In genomic region chr11:8688414-8689362, GRCh38 we compare ENCODE assay signal across 1 cellular context.
TF ChIP-seq lines count a peak whose summit lies in the region.

No MANE protein-coding gene starts in this region.

TF ChIP-seq in HepG2, 621 proteins besides CTCF, POLR2A, EP300 and RAD21 (continued from another document and continues in another):
- TF ChIP-seq ARID5B (CRISPR knock-in tag; IDR thresholded peaks at IDR 0.05) (peak; percentile 66), MTA3 (CRISPR knock-in tag; IDR thresholded peaks at IDR 0.05) (no peak), NFE2 (CRISPR knock-in tag; IDR thresholded peaks at IDR 0.05) (no peak), ZKSCAN5 (CRISPR knock-in tag; IDR thresholded peaks at IDR 0.05) (no peak), EEA1 (CRISPR knock-in tag; IDR thresholded peaks at IDR 0.05; ENCODE audit: borderline replicate concordance) (no peak), HNRNPH1 (optimal IDR thresholded peaks at IDR 0.05; ENCODE audit: low read depth, low read length) (no peak), HOXD1 (CRISPR knock-in tag; IDR thresholded peaks at IDR 0.05) (peak; percentile 82; the same call in 1 of the 2 replicates), ZSCAN5A (CRISPR knock-in tag; IDR thresholded peaks at IDR 0.05; ENCODE audit: borderline replicate concordance) (peak; percentile 74; the same call in 1 of the 2 replicates), ISX (CRISPR knock-in tag; conservative IDR thresholded peaks at IDR 0.05) (peak; percentile 74; the same call in 1 of the 2 replicates), ZNF512 (CRISPR knock-in tag; IDR thresholded peaks at IDR 0.05) (no peak), ZBED4 (CRISPR knock-in tag; IDR thresholded peaks at IDR 0.05; ENCODE audit: borderline replicate concordance) (peak; percentile 36; the same call in 1 of the 2 replicates), BCLAF1 (IDR thresholded peaks at IDR 0.05) (no peak), ELF1 (CRISPR knock-in tag; IDR thresholded peaks at IDR 0.05) (peak; percentile 98), ZNF614 (CRISPR knock-in tag; IDR thresholded peaks at IDR 0.05; ENCODE audit: borderline replicate concordance) (peak; percentile 88), KDM6A (CRISPR knock-in tag; IDR thresholded peaks at IDR 0.05; ENCODE audit: low read depth) (no peak), NKX3-1 (CRISPR knock-in tag; IDR thresholded peaks at IDR 0.05) (peak; percentile 81), PAXIP1 (CRISPR knock-in tag; conservative IDR thresholded peaks at IDR 0.05) (peak; percentile 62), ZBTB14 (CRISPR knock-in tag; IDR thresholded peaks at IDR 0.05) (peak; percentile 55), TOPORS (CRISPR knock-in tag; IDR thresholded peaks at IDR 0.05) (peak; percentile 74; the same call in 1 of the 2 replicates), NFAT5 (CRISPR knock-in tag; IDR thresholded peaks at IDR 0.05) (peak; percentile 83; the same call in 1 of the 2 replicates), SMAD9 (CRISPR knock-in tag; IDR thresholded peaks at IDR 0.05) (no peak), ZNF235 (CRISPR knock-in tag; IDR thresholded peaks at IDR 0.05; ENCODE audit: borderline replicate concordance) (peak; percentile 50; the same call in 1 of the 2 replicates), ZNF713 (CRISPR knock-in tag; IDR thresholded peaks at IDR 0.05) (no peak), MXI1 (IDR thresholded peaks at IDR 0.05; ENCODE audit: borderline replicate concordance, low read depth, low read length) (peak; percentile 90; the same call in 2 of the 3 replicates), ZNF44 (CRISPR knock-in tag; IDR thresholded peaks at IDR 0.05) (0 out of 2 replicates have a peak, but pooled peaks have one; percentile 24), ZNF7 (CRISPR knock-in tag; IDR thresholded peaks at IDR 0.05) (no peak), REXO4 (CRISPR knock-in tag; IDR thresholded peaks at IDR 0.05; ENCODE audit: borderline replicate concordance) (no peak), CBX5 (CRISPR knock-in tag; IDR thresholded peaks at IDR 0.05; ENCODE audit: borderline replicate concordance) (peak; percentile 34; the same call in 1 of the 2 replicates), PAX8 (CRISPR knock-in tag; IDR thresholded peaks at IDR 0.05; ENCODE audit: borderline replicate concordance) (no peak), BCL6 (CRISPR knock-in tag; IDR thresholded peaks at IDR 0.05) (no peak; the same call in 1 of the 2 replicates), ARNT (IDR thresholded peaks at IDR 0.05) (no peak)
